8 cellular contexts compared by ENCODE assay signal in genomic region chr1:9588551-9589143, GRCh38. TPM values are rescaled to one million over a fixed set of nuclear protein-coding genes. Genes with fewer than 3 reads are reported as not detected.
DNase-seq lines count a peak whose midpoint lies in the region; ATAC-seq and TF ChIP-seq lines count a peak whose summit lies in the region.

TMEM201 (plus strand) TSS chr1:9588911; CDS start chr1:9588931, 20 bp downstream.

- 0 out of 2 replicates have a peak within 1 kb of the TSS, but pooled peaks have one; percentile 70 for H3K27ac Mint-ChIP-seq in GM23338

- peaks cover 3% of the 10 kb centered on the region; the same call in 2 of the 3 replicates for H3K9me3 Mint-ChIP-seq in GM23338

- TF ChIP-seq CTCF in GM23338 (conservative IDR thresholded peaks at IDR 0.05; ENCODE audit: low read depth in 2 of 2) (peak; percentile 48 to 72), neutrophil (IDR thresholded peaks at IDR 0.05) (peak; percentile 98)

- peaks cover 19% of the 10 kb centered on the region for H4K20me1 ChIP-seq in GM23338 (replicated peaks; ENCODE audit: insufficient read depth)

- H3K4me1 ChIP-seq in GM23338 (ENCODE audit: insufficient read depth) (peaks cover 31% of the 10 kb centered on the region; the same call in 1 of the 2 replicates), neutrophil (ENCODE audit: control insufficient read depth in 1 of 2, insufficient read depth in 1 of 2, low read depth in 1 of 2, low read length in 1 of 2) (peaks cover 19 to 20% of the 10 kb centered on the region in 2 experiments)

- H3K27me3 Mint-ChIP-seq in GM23338 (ENCODE audit: insufficient read depth, low read depth, poor library complexity), result peaks cover 2% of the 10 kb centered on the region

- H3K4me3 Mint-ChIP-seq in GM23338, result peak within 1 kb of the TSS; percentile 85

- no peaks in the 10 kb centered on the region; the same call in 2 of the 3 replicates for H3K36me3 Mint-ChIP-seq in GM23338 (ENCODE audit: low read depth)

- H3F3A ChIP-seq in GM23338 (replicated peaks; ENCODE audit: low read depth), result 0 out of 2 replicates have a peak, but pooled peaks cover 2% of the 10 kb centered on the region

- peak; percentile 62 for ATAC-seq in GM23338

- H3K36me3 ChIP-seq in GM23338 (ENCODE audit: insufficient read depth) (no peaks in the 10 kb centered on the region), neutrophil (no peaks in the 10 kb centered on the region)

- DNase-seq in EH (ENCODE audit: low read depth) (peak; percentile 91), GM23338 (ENCODE audit: low spot score) (peak; percentile 93), LHCN-M2 (ENCODE audit: low read depth) (peak; percentile 88), SHP77 treated with DMSO at 0.1 percent for 48 hours (lab: John Stamatoyannopoulos, UW) (peak; percentile 51), activated gamma-delta T cell treated with Interleukin-2 at 50 U/mL for 16 hours (peak; percentile 94), foreskin melanocyte (peak; percentile 81), substantia nigra (lab: John Stamatoyannopoulos, UW) (peak; percentile 58 to 98 (median 87))

- H3K79me2 ChIP-seq in GM23338 (replicated peaks; ENCODE audit: insufficient read depth), result peaks cover 45% of the 10 kb centered on the region

- H2AFZ ChIP-seq in GM23338, result peak within 1 kb of the TSS; percentile 76; the same call in 1 of the 2 replicates

- H3K27me3 ChIP-seq in GM23338 (ENCODE audit: insufficient read depth) (no peaks in the 10 kb centered on the region), neutrophil (peaks cover 13% of the 10 kb centered on the region)

- H3K4me1 Mint-ChIP-seq in GM23338, result peaks cover 37% of the 10 kb centered on the region

- peak within 1 kb of the TSS; percentile 98 for H3K4me2 ChIP-seq in GM23338

- H3K4me3 ChIP-seq in GM23338 (peak within 1 kb of the TSS; percentile 83), neutrophil (ENCODE audit: low read depth in 1 of 2, low read length in 1 of 2) (peak within 1 kb of the TSS; percentile 52 to 61)

- no peaks in the 10 kb centered on the region for H3K9me2 ChIP-seq in GM23338 (ENCODE audit: insufficient read depth)

- no peaks in the 10 kb centered on the region for H3K9me3 ChIP-seq in neutrophil

- no peak within 1 kb of the TSS for H3K27ac ChIP-seq in GM23338 (ENCODE audit: low read depth)
- peak within 1 kb of the TSS; percentile 35 for H3K27ac ChIP-seq in neutrophil
- H3K27ac ChIP-seq in substantia nigra (ENCODE audit: low read depth, low read length, poor library complexity, severe bottlenecking), result peak within 1 kb of the TSS; percentile 68

TF ChIP-seq in GM23338, 12 proteins besides CTCF, POLR2A, EP300 and RAD21:
- TF ChIP-seq REST (IDR thresholded peaks at IDR 0.05; ENCODE audit: unreplicated experiment) (no peak), CREB1 (CRISPR knock-in tag; IDR thresholded peaks at IDR 0.05; ENCODE audit: low read depth) (peak; percentile 45; the same call in 1 of the 2 replicates)

RNA-seq across cellular contexts. Expression of gene TMEM201, which starts in this region (rescaled TPM):
- total RNA-seq in GM23338 (2014; rRNA removed; shearing (Covaris generic)), result 24.5 and 27.2 TPM in 2 replicates
- polyA plus RNA-seq in GM23338 (2016; fragmentation: Nextera tagmentation; extraction: Ambion mirVana), result 11.6 and 11.8 TPM in 2 replicates
- total RNA-seq in LHCN-M2 (2014; rRNA removed), result 14.2 and 14.7 TPM in 2 replicates
- polyA plus RNA-seq in LHCN-M2 (2012), result 7.8 TPM
